ENCODE assay signal across 8 cellular contexts in genomic region chr13:87384099-87384498, GRCh38.
"Had no signal": no experiment of that assay in that cellular context is flagged by ENCODE, and none has a peak within 500 bp of the region (broad histone marks: within the 10 kb centered on the region; RNA-seq: fewer than 3 reads in every experiment).

No MANE protein-coding gene starts in this region.

- H3K27ac Mint-ChIP-seq: IgD-negative memory B cell had no signal

- H3K36me3 Mint-ChIP-seq: IgD-negative memory B cell had no signal

- DNase-seq: IMR-90, KBM-7, KG1 had no signal

- H3K4me3 Mint-ChIP-seq: IgD-negative memory B cell had no signal

- ATAC-seq: HepG2, K562 had no signal

- H3K27me3 Mint-ChIP-seq: IgD-negative memory B cell had no signal

- H3K4me3 ChIP-seq: K562 had no signal

- H3K27ac ChIP-seq: HL-60, KMS-11 had no signal
